Comparison of ENCODE assay signal across 11 cellular contexts in genomic region chr4:158949094-158949493, GRCh38.
DNase-seq lines count a peak whose midpoint lies in the region; ATAC-seq, FAIRE-seq and TF ChIP-seq lines count a peak whose summit lies in the region.
"Had no signal": no experiment of that assay in that cellular context is flagged by ENCODE, and none has a peak within 500 bp of the region (broad histone marks: within the 10 kb centered on the region; RNA-seq: fewer than 3 reads in every experiment).

No MANE protein-coding gene starts in this region.

- peaks cover 25% of the 10 kb centered on the region for H3K4me1 ChIP-seq in Loucy (ENCODE audit: insufficient read depth, low read length, poor library complexity, severe bottlenecking)
- no peaks in the 10 kb centered on the region for H3K4me1 ChIP-seq in endothelial cell of umbilical vein (ENCODE audit: control insufficient read depth, extremely low read depth, insufficient read depth, low read length)
- peaks cover 0 to 2% of the 10 kb centered on the region in 2 experiments for H3K4me1 ChIP-seq in neutrophil (ENCODE audit: control insufficient read depth in 1 of 2, insufficient read depth in 1 of 2, low read depth in 1 of 2, low read length in 1 of 2)
- peaks cover 0 to 2% (median 0%) of the 10 kb centered on the region in 4 donors for H3K4me1 ChIP-seq in upper lobe of left lung

- no peak for TF ChIP-seq EP300 in upper lobe of left lung (IDR thresholded peaks at IDR 0.05)

- peak overlapping the region; percentile 59 for H2AFZ ChIP-seq in Loucy (ENCODE audit: low read length)
- H2AFZ ChIP-seq in endothelial cell of umbilical vein (ENCODE audit: low read depth, low read length): peak overlapping the region; percentile 62

- CTCF ChIA-PET in endothelial cell of umbilical vein (lab: Charles Lee): interaction anchor here (0.6 to 1.4 kb wide), 8 partner anchors 11 to 153 kb away, joined by 3 to 8 read pairs (median 3); no protein-coding TSS in a partner anchor

- H3K27ac ChIP-seq in endothelial cell of umbilical vein (ENCODE audit: insufficient read depth, low read depth, low read length) (no peak overlapping the region), neutrophil (peak overlapping the region; percentile 43), upper lobe of left lung (no peak overlapping the region)

- no peak for FAIRE-seq in endothelial cell of umbilical vein (lab: Jason Lieb, UNC)

- no peaks in the 10 kb centered on the region for H3K9me2 ChIP-seq in Loucy (replicated peaks; ENCODE audit: low read depth, low read length)

- no TSS peak for BruUV-seq in endothelial cell of umbilical vein (replicated peaks; lab: Mats Ljungman, UMichigan)

- POLR2A ChIA-PET in endothelial cell of umbilical vein (lab: Charles Lee): interaction anchor here (0.6 kb wide), 1 partner anchor 39 kb away, joined by 4 read pairs; no protein-coding TSS in a partner anchor

- peak overlapping the region; percentile 0 for H3K9ac ChIP-seq in Loucy (ENCODE audit: low read depth, low read length, poor library complexity, severe bottlenecking)
- no peak overlapping the region for H3K9ac ChIP-seq in endothelial cell of umbilical vein (replicated peaks; ENCODE audit: extremely low read depth, insufficient read depth, low read length)

- H3K36me3 ChIP-seq in Loucy (ENCODE audit: insufficient read depth, low read length) (no peaks in the 10 kb centered on the region), endothelial cell of umbilical vein (ENCODE audit: control insufficient read depth in 2 of 2, extremely low read depth in 1 of 2, insufficient read depth in 2 of 2, low read length in 2 of 2) (no peaks in the 10 kb centered on the region), neutrophil (no peaks in the 10 kb centered on the region), upper lobe of left lung (no peaks in the 10 kb centered on the region)

- H4K20me1 ChIP-seq in Loucy (ENCODE audit: insufficient read depth, low read length, poor library complexity, severe bottlenecking) (no peaks in the 10 kb centered on the region), endothelial cell of umbilical vein (replicated peaks; ENCODE audit: control insufficient read depth, extremely low read depth, insufficient read depth, low read length) (no peaks in the 10 kb centered on the region)

- TF ChIP-seq POLR2A in endothelial cell of umbilical vein (IDR thresholded peaks at IDR 0.05; ENCODE audit: low read depth, low read length): no peak
- TF ChIP-seq POLR2A in upper lobe of left lung (IDR thresholded peaks at IDR 0.05): no peak

- peaks cover 6% of the 10 kb centered on the region; the same call in 1 of the 2 replicates for H3K9me3 ChIP-seq in Loucy (ENCODE audit: insufficient read depth, low read depth, low read length)
- no peaks in the 10 kb centered on the region for H3K9me3 ChIP-seq in endothelial cell of umbilical vein (replicated peaks; ENCODE audit: control insufficient read depth, insufficient read depth, low read length)
- no peaks in the 10 kb centered on the region for H3K9me3 ChIP-seq in neutrophil
- H3K9me3 ChIP-seq in upper lobe of left lung: peaks cover 0 to 17% (median 11%) of the 10 kb centered on the region in 4 donors

- ATAC-seq in GM19395 (IDR thresholded peaks at IDR 0.05; ENCODE audit: unreplicated experiment): peak; percentile 65
- ATAC-seq in upper lobe of left lung (ENCODE audit: low FRiP score in 2 of 2): no peak
- ATAC-seq: T-cell had no signal

- no peaks in the 10 kb centered on the region for H3K27me3 ChIP-seq in Loucy (ENCODE audit: insufficient read depth, low read length, poor library complexity, severe bottlenecking)
- no peaks in the 10 kb centered on the region for H3K27me3 ChIP-seq in endothelial cell of umbilical vein (ENCODE audit: control insufficient read depth in 2 of 2, insufficient read depth in 2 of 2, low read length in 2 of 2)
- peaks cover 9% of the 10 kb centered on the region for H3K27me3 ChIP-seq in neutrophil
- H3K27me3 ChIP-seq in upper lobe of left lung: no peaks in the 10 kb centered on the region

- DNase-seq in endothelial cell of umbilical vein (ENCODE audit: low read depth, low spot score) (peak; percentile 82), GM19240 (ENCODE audit: insufficient read length, low spot score) (no peak), upper lobe of left lung (no peak), posterior cingulate gyrus (no peak), mesenteric fat pad (ENCODE audit: low spot score) (no peak)
- DNase-seq: activated T-cell treated with anti-CD3 and anti-CD28 coated beads, Interleukin-2, amount 50 U/mL, for 48 hours; naive B cell; T-cell had no signal

- intact Hi-C loops in endothelial cell of umbilical vein (cut with micrococcal nuclease): no loop called here
- intact Hi-C loops in posterior cingulate gyrus (cut with DNase I): no loop called here

- TF ChIP-seq CTCF in Loucy (conservative IDR thresholded peaks at IDR 0.05; ENCODE audit: low read length): no peak
- no peak for TF ChIP-seq CTCF in endothelial cell of umbilical vein (IDR thresholded peaks at IDR 0.05; ENCODE audit: extremely low read depth in 1 of 2, insufficient read depth in 1 of 2, low read depth in 1 of 2, low read length in 2 of 2)
- TF ChIP-seq CTCF in neutrophil (IDR thresholded peaks at IDR 0.05): no peak
- TF ChIP-seq CTCF in upper lobe of left lung (IDR thresholded peaks at IDR 0.05): no peak

- dilution Hi-C loops in endothelial cell of umbilical vein (cut with MboI; ENCODE audit: extremely low pct_ligation_motif_present, low sequenced_read_pairs): no loop called here

- H3K9me1 ChIP-seq in endothelial cell of umbilical vein (replicated peaks; ENCODE audit: control insufficient read depth, extremely low read depth, insufficient read depth, low read length): no peaks in the 10 kb centered on the region

- peak overlapping the region; percentile 45 for H3K4me2 ChIP-seq in Loucy (ENCODE audit: low read depth, low read length, poor library complexity, severe bottlenecking)
- peak overlapping the region; percentile 66 for H3K4me2 ChIP-seq in endothelial cell of umbilical vein (ENCODE audit: insufficient read depth, low read length)

- H3K4me3 ChIP-seq in Loucy (ENCODE audit: low read length, poor library complexity, severe bottlenecking) (peak overlapping the region; percentile 27), endothelial cell of umbilical vein (replicated peaks in 1 of 3; ENCODE audit: insufficient read depth in 1 of 3, low read depth in 1 of 3, low read length in 3 of 3) (no peak overlapping the region), neutrophil (ENCODE audit: low read depth in 1 of 2, low read length in 1 of 2) (no peak overlapping the region), upper lobe of left lung (no peak overlapping the region)

- H3F3A ChIP-seq in Loucy (ENCODE audit: low read depth): no peaks in the 10 kb centered on the region

- H3K79me2 ChIP-seq in Loucy (ENCODE audit: insufficient read depth, low read length) (no peaks in the 10 kb centered on the region), endothelial cell of umbilical vein (ENCODE audit: control insufficient read depth, insufficient read depth, low read length) (no peaks in the 10 kb centered on the region)

TF ChIP-seq in endothelial cell of umbilical vein, 7 proteins besides CTCF, POLR2A, EP300 and RAD21:
- TF ChIP-seq POLR2AphosphoS5 (IDR thresholded peaks at IDR 0.05; ENCODE audit: insufficient read depth, low read depth, low read length) (no peak), FOS (IDR thresholded peaks at IDR 0.05; ENCODE audit: borderline replicate concordance, insufficient read depth, low read length) (peak; percentile 64)
